9 cellular contexts compared by ENCODE assay signal in the genomic region with DNA sequence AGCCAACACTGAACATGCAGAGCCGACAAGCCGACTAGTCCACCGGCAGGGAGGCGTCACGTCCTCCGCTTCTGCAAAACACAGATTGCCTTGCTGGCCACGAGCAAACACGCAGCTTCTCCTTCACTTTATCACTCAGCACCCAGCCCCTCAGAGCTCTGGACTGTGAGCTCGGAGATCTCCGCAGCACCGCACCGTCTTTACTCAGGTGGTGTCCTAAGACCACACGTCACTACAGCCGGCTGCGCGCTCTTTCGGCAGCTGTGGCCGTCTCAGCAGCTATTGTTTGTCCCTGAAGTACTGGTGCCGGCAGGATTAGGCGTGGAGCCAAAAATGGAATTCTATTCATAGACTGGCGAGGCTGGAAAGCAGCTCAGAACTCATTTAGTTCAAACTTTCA.
DNase-seq lines count a peak whose midpoint lies in the region; ATAC-seq and TF ChIP-seq lines count a peak whose summit lies in the region.
"Had no signal": no experiment of that assay in that cellular context is flagged by ENCODE, and none has a peak within 500 bp of the region (broad histone marks: within the 10 kb centered on the region; RNA-seq: fewer than 3 reads in every experiment).

No MANE protein-coding gene starts in this region.

- H3K27me3 Mint-ChIP-seq in activated naive CD8-positive, alpha-beta T cell treated with anti-CD3 and anti-CD28 coated beads for 36 hours, result peaks cover 4% of the 10 kb centered on the region

- DNase-seq in NCI-H2029 (lab: John Stamatoyannopoulos, UW) (peak; percentile 82), choroid plexus epithelial cell (ENCODE audit: low read depth) (peak; percentile 69), right lobe of liver (peak in 2 of 3 donors; percentile 37 to 51), testis (peak; percentile 67), A172 (ENCODE audit: low spot score) (no peak)
- no peak for DNase-seq in activated naive CD8-positive, alpha-beta T cell treated with anti-CD3 and anti-CD28 coated beads for 36 hours
- DNase-seq: NCI-H1694 treated with DMSO at 0.1 percent for 48 hours had no signal

- no peaks in the 10 kb centered on the region for H3K4me1 Mint-ChIP-seq in activated naive CD8-positive, alpha-beta T cell treated with anti-CD3 and anti-CD28 coated beads for 36 hours

- H3K27ac ChIP-seq in right lobe of liver (no peak overlapping the region), testis (no peak overlapping the region)

- no peak overlapping the region for H3K27ac Mint-ChIP-seq in activated naive CD8-positive, alpha-beta T cell treated with anti-CD3 and anti-CD28 coated beads for 36 hours

- H3K36me3 Mint-ChIP-seq in activated naive CD8-positive, alpha-beta T cell treated with anti-CD3 and anti-CD28 coated beads for 36 hours, result no peaks in the 10 kb centered on the region

- H3K4me3 Mint-ChIP-seq in activated naive CD8-positive, alpha-beta T cell treated with anti-CD3 and anti-CD28 coated beads for 36 hours, result no peak overlapping the region

- H3K9me3 Mint-ChIP-seq in activated naive CD8-positive, alpha-beta T cell treated with anti-CD3 and anti-CD28 coated beads for 36 hours, result peaks cover 1% of the 10 kb centered on the region

- 55% methylated on average over 8 of the region's 21 CpGs for WGBS in right lobe of liver (ENCODE audit: insufficient coverage, low coverage, low lambda C conversion rate, missing lambda C conversion rate)
- 46 to 56% methylated on average over 21 of the region's 21 CpGs for WGBS in testis, 2 donors

- TF ChIP-seq POLR2A in right lobe of liver (IDR thresholded peaks at IDR 0.05) (no peak), testis (IDR thresholded peaks at IDR 0.05) (no peak)

- TF ChIP-seq CTCF in choroid plexus epithelial cell (conservative IDR thresholded peaks at IDR 0.05; ENCODE audit: low read depth, low read length) (peak; percentile 9), right lobe of liver (IDR thresholded peaks at IDR 0.05) (no peak), testis (IDR thresholded peaks at IDR 0.05) (no peak)

- no peaks in the 10 kb centered on the region for H3K9me3 ChIP-seq in right lobe of liver
- H3K9me3 ChIP-seq in testis, result no peaks in the 10 kb centered on the region

- H3K27me3 ChIP-seq in right lobe of liver, result no peaks in the 10 kb centered on the region
- H3K27me3 ChIP-seq in testis, result no peaks in the 10 kb centered on the region

- intact Hi-C loops in right lobe of liver (cut with DNase I), result no loop called here
- intact Hi-C loops in testis (cut with DNase I; ENCODE audit: low total_unique reads), result no loop called here

- H3K36me3 ChIP-seq in right lobe of liver, result no peaks in the 10 kb centered on the region
- H3K36me3 ChIP-seq in testis (ENCODE audit: low read depth, missing control alignments), result no peaks in the 10 kb centered on the region

- no peaks in the 10 kb centered on the region for H3K4me1 ChIP-seq in right lobe of liver
- no peaks in the 10 kb centered on the region for H3K4me1 ChIP-seq in testis

- H3K4me3 ChIP-seq in choroid plexus epithelial cell (ENCODE audit: low read depth, low read length) (peak overlapping the region; percentile 58), right lobe of liver (no peak overlapping the region), testis (no peak overlapping the region)

- peak in 3 of 4 donors; percentile 5 to 43 (median 33) for ATAC-seq in right lobe of liver
- no peak for ATAC-seq in HG03196 (IDR thresholded peaks at IDR 0.05; ENCODE audit: unreplicated experiment)
- no peak for ATAC-seq in HG03442 (IDR thresholded peaks at IDR 0.05; ENCODE audit: unreplicated experiment)

Comparison
In these comparisons a context has a peak if more than half of its experiments do, and no peak if none do; other contexts are left out.
1. DNase-seq: peak in NCI-H2029 (single experiment), choroid plexus epithelial cell (single experiment), right lobe of liver (2 of 3) and testis (single experiment); none in activated naive CD8-positive, alpha-beta T cell treated with anti-CD3 and anti-CD28 coated beads for 36 hours (single experiment) and A172 (single experiment).
2. ATAC-seq: peak in right lobe of liver (3 of 4); none in HG03196 (single experiment) and HG03442 (single experiment).